Comparison of ENCODE assay signal across 13 cellular contexts in the genomic region with DNA sequence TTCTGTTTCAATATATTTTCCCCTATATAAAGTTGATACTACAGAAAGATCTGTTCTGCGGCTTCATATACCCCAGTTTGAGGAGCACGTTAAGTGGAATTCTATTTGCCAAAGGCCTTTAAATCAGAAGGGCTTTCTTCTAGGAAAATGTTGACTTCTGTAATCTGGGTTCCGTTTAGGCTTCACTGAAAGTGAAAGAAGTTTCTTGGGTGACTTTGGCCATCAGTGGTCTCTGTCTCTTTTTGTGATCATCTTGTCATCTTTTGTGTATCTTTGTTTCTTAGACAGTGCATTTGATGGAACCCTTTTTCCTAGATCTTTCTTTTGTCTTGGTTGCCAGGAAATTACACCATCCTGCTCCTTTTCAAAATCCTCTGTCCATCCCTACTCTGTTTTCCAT. TPM values are rescaled to one million over a fixed set of nuclear protein-coding genes. Genes with fewer than 3 reads are reported as not detected.
DNase-seq lines count a peak whose midpoint lies in the region; ATAC-seq and TF ChIP-seq lines count a peak whose summit lies in the region.
"Had no signal": no experiment of that assay in that cellular context is flagged by ENCODE, and none has a peak within 500 bp of the region (broad histone marks: within the 10 kb centered on the region; RNA-seq: fewer than 3 reads in every experiment).

No MANE protein-coding gene starts in this region.

- H2AFZ ChIP-seq in OCI-LY3 (ENCODE audit: low read depth, low read length), result no peak overlapping the region
- H2AFZ ChIP-seq: GM23338 had no signal

- no peak overlapping the region for H3K4me3 Mint-ChIP-seq in Calu3 (ENCODE audit: low read depth, unreplicated experiment)
- H3K4me3 Mint-ChIP-seq in dendritic cell treated with granulocyte-macrophage colony-stimulating factor and Interleukin-4, amounts not matched to agents 40 ng/mL and 50 ng/mL, for 4 days, result no peak overlapping the region
- H3K4me3 Mint-ChIP-seq in chondrocyte (ENCODE audit: unreplicated experiment), result no peak overlapping the region
- H3K4me3 Mint-ChIP-seq: GM23338, IgD-negative memory B cell had no signal

- H3K36me3 Mint-ChIP-seq in Calu3 (ENCODE audit: insufficient read depth, unreplicated experiment) (peaks cover 18% of the 10 kb centered on the region), chondrocyte (ENCODE audit: low read depth) (peaks cover 4% of the 10 kb centered on the region)
- H3K36me3 Mint-ChIP-seq in dendritic cell treated with granulocyte-macrophage colony-stimulating factor and Interleukin-4, amounts not matched to agents 40 ng/mL and 50 ng/mL, for 4 days (ENCODE audit: low read depth), result no peaks in the 10 kb centered on the region

- H4K20me1 ChIP-seq in OCI-LY3 (ENCODE audit: insufficient read depth, low read length), result no peaks in the 10 kb centered on the region

- H3K9me3 ChIP-seq in OCI-LY3 (ENCODE audit: insufficient read depth, low read length) (no peaks in the 10 kb centered on the region), transverse colon (no peaks in the 10 kb centered on the region)
- H3K9me3 ChIP-seq: BE2C had no signal

- no peak overlapping the region for H3K9ac ChIP-seq in OCI-LY3 (ENCODE audit: low read length)

- H3K79me2 ChIP-seq in OCI-LY3 (ENCODE audit: low read length), result no peaks in the 10 kb centered on the region

- H3K4me1 ChIP-seq in OCI-LY3 (ENCODE audit: low read length) (peaks cover 24% of the 10 kb centered on the region), transverse colon (peaks cover 0 to 30% (median 18%) of the 10 kb centered on the region in 4 donors)

- H3K4me1 Mint-ChIP-seq in Calu3 (ENCODE audit: low read depth, unreplicated experiment) (peaks cover 66% of the 10 kb centered on the region), chondrocyte (ENCODE audit: low read depth) (peaks cover 18% of the 10 kb centered on the region)
- peaks cover 26% of the 10 kb centered on the region for H3K4me1 Mint-ChIP-seq in dendritic cell treated with granulocyte-macrophage colony-stimulating factor and Interleukin-4, amounts not matched to agents 40 ng/mL and 50 ng/mL, for 4 days (ENCODE audit: low read depth)

- BruUV-seq in Calu3 (replicated peaks; lab: Mats Ljungman, UMichigan), result no TSS peak

- intact Hi-C loops in Calu3 (cut with micrococcal nuclease; ENCODE audit: unreplicated experiment) (no loop called here), transverse colon (cut with DNase I; ENCODE audit: low total_unique reads) (no loop called here)
- intact Hi-C loops in dendritic cell treated with granulocyte-macrophage colony-stimulating factor and Interleukin-4, amounts not matched to agents 40 ng/mL and 50 ng/mL, for 4 days (cut with micrococcal nuclease), result no loop called here

- peaks cover 2% of the 10 kb centered on the region for H3K9me3 Mint-ChIP-seq in Calu3 (ENCODE audit: low read depth, unreplicated experiment)
- peaks cover 8% of the 10 kb centered on the region for H3K9me3 Mint-ChIP-seq in dendritic cell treated with granulocyte-macrophage colony-stimulating factor and Interleukin-4, amounts not matched to agents 40 ng/mL and 50 ng/mL, for 4 days
- no peaks in the 10 kb centered on the region for H3K9me3 Mint-ChIP-seq in chondrocyte (ENCODE audit: low read depth)
- H3K9me3 Mint-ChIP-seq: GM23338, IgD-negative memory B cell had no signal

- 47 to 73% methylated on average over 3 of the region's 3 CpGs for WGBS in transverse colon (ENCODE audit: low coverage in 1 of 2), 2 donors

- H3K27ac ChIP-seq in OCI-LY3 (ENCODE audit: low read length) (no peak overlapping the region), transverse colon (peak overlapping the region in 3 of 4 donors; percentile 10 to 38 (median 33))
- H3K27ac ChIP-seq: C4-2B had no signal

- DNase-seq in Calu3, result no peak
- no peak for DNase-seq in transverse colon
- no peak for DNase-seq in NCI-H2171 (lab: John Stamatoyannopoulos, UW)
- DNase-seq in chondrocyte (ENCODE audit: low spot score), result no peak
- DNase-seq: BE2C, DMS 273 treated with DMSO at 0.1 percent for 48 hours, H7 had no signal

- no peak for TF ChIP-seq POLR2A in transverse colon (IDR thresholded peaks at IDR 0.05)

- peak overlapping the region; percentile 14; the same call in 1 of the 2 replicates for H3K4me2 ChIP-seq in OCI-LY3 (ENCODE audit: low read length)
- H3K4me2 ChIP-seq: GM23338 had no signal

- H3K27me3 Mint-ChIP-seq in Calu3 (ENCODE audit: unreplicated experiment), result no peaks in the 10 kb centered on the region
- no peaks in the 10 kb centered on the region for H3K27me3 Mint-ChIP-seq in dendritic cell treated with granulocyte-macrophage colony-stimulating factor and Interleukin-4, amounts not matched to agents 40 ng/mL and 50 ng/mL, for 4 days
- H3K27me3 Mint-ChIP-seq in chondrocyte (ENCODE audit: low read depth), result no peaks in the 10 kb centered on the region
- H3K27me3 Mint-ChIP-seq: IgD-negative memory B cell had no signal

- TF ChIP-seq EP300 in transverse colon (IDR thresholded peaks at IDR 0.05; ENCODE audit: low read depth), result no peak

- H3K4me3 ChIP-seq in OCI-LY3 (ENCODE audit: low read length) (no peak overlapping the region), transverse colon (no peak overlapping the region)
- H3K4me3 ChIP-seq: GM23338 had no signal

- in situ Hi-C loops in transverse colon (cut with MboI; ENCODE audit: low pct_ligation_motif_present in 1 of 4, low pct_unique_long_range_greater_than_20kb in 1 of 4, low sequenced_read_pairs in 3 of 4), result no loop called here

- TF ChIP-seq CTCF in Calu3 (IDR thresholded peaks at IDR 0.05; ENCODE audit: unreplicated experiment) (no peak), OCI-LY3 (IDR thresholded peaks at IDR 0.05; ENCODE audit: low read depth, low read length) (no peak), transverse colon (IDR thresholded peaks at IDR 0.05) (no peak), chondrocyte (IDR thresholded peaks at IDR 0.05) (no peak)

- no peaks in the 10 kb centered on the region for H3K36me3 ChIP-seq in OCI-LY3 (replicated peaks; ENCODE audit: low read depth, low read length)
- no peaks in the 10 kb centered on the region for H3K36me3 ChIP-seq in transverse colon
- H3K36me3 ChIP-seq: BE2C had no signal

- H3K27ac Mint-ChIP-seq in Calu3 (ENCODE audit: unreplicated experiment), result peak overlapping the region; percentile 32
- H3K27ac Mint-ChIP-seq in dendritic cell treated with granulocyte-macrophage colony-stimulating factor and Interleukin-4, amounts not matched to agents 40 ng/mL and 50 ng/mL, for 4 days, result peak overlapping the region; percentile 52
- H3K27ac Mint-ChIP-seq in chondrocyte (ENCODE audit: unreplicated experiment), result no peak overlapping the region
- H3K27ac Mint-ChIP-seq: GM23338, IgD-negative memory B cell had no signal

- no peaks in the 10 kb centered on the region for H3K27me3 ChIP-seq in OCI-LY3 (ENCODE audit: low read depth, low read length)
- H3K27me3 ChIP-seq in transverse colon, result no peaks in the 10 kb centered on the region
- H3K27me3 ChIP-seq: BE2C had no signal

- ATAC-seq in HG02610 (IDR thresholded peaks at IDR 0.05; ENCODE audit: unreplicated experiment), result no peak
- ATAC-seq: GM23338 had no signal

- CTCF ChIA-PET in Calu3 (lab: Charles Lee), result no interaction called here

RNA-seq across cellular contexts. Expression of a gene that starts 40.8 kb away (rescaled TPM):
- total RNA-seq in Calu3 (2022) (102 and 114 TPM in 2 replicates), transverse colon (10 to 100 TPM; 17.2 to 42.6 (median 31.9) TPM), chondrocyte (18.2 to 30.5 TPM (median 23.2 TPM) in 3 replicates)
- total RNA-seq: H7 had no signal
